In genomic region chr11:117879516-117880480, GRCh38 we compare ENCODE assay signal across 18 cellular contexts. TPM values are rescaled to one million over a fixed set of nuclear protein-coding genes. Genes with fewer than 3 reads are reported as not detected.
DNase-seq lines count a peak whose midpoint lies in the region; ATAC-seq and TF ChIP-seq lines count a peak whose summit lies in the region.
"Had no signal": no experiment of that assay in that cellular context is flagged by ENCODE, and none has a peak within 500 bp of the region (broad histone marks: within the 10 kb centered on the region; RNA-seq: fewer than 3 reads in every experiment).

No MANE protein-coding gene starts in this region.

- TF ChIP-seq CTCF in glutamatergic neuron (IDR thresholded peaks at IDR 0.05; ENCODE audit: partially characterized antibody, unreplicated experiment) (no peak), osteocyte (IDR thresholded peaks at IDR 0.05) (no peak)

- H3K4me1 Mint-ChIP-seq in glutamatergic neuron (ENCODE audit: low read depth, unreplicated experiment): peaks cover 11% of the 10 kb centered on the region
- peaks cover 12% of the 10 kb centered on the region for H3K4me1 Mint-ChIP-seq in osteocyte (ENCODE audit: unreplicated experiment)

- peak overlapping the region; percentile 9 for H3K4me3 Mint-ChIP-seq in glutamatergic neuron (ENCODE audit: unreplicated experiment)
- H3K4me3 Mint-ChIP-seq in osteocyte (ENCODE audit: unreplicated experiment): no peak overlapping the region
- H3K4me3 Mint-ChIP-seq: CD4-positive, alpha-beta T cell; GM23338 had no signal

- peak; percentile 60 for DNase-seq in activated effector memory CD4-positive, alpha-beta T cell treated with anti-CD3 and anti-CD28 coated beads, Interleukin-2, amount 50 U/mL, for 16 hours
- no peak for DNase-seq in activated effector memory CD4-positive, alpha-beta T cell treated with Interleukin-2 at 50 U/mL for 16 hours
- DNase-seq in glutamatergic neuron (no peak), osteocyte (ENCODE audit: extremely low spot score, unreplicated experiment) (peak; percentile 65), dedifferentiated amniotic fluid mesenchymal stem cell (ENCODE audit: extremely low spot score) (no peak)
- DNase-seq: CD4-positive, alpha-beta T cell; GF-D8; NCI-H1092 treated with DMSO at 0.1 percent for 48 hours; NCI-H2081 treated with DMSO at 0.1 percent for 48 hours; NK-92 treated with Interleukin-12 subunit alpha and Interleukin-12 subunit beta, amount 100 ng/mL, for 24 hours had no signal

- ATAC-seq in HG02852 (IDR thresholded peaks at IDR 0.05; ENCODE audit: unreplicated experiment) (no peak), HG03521 (IDR thresholded peaks at IDR 0.05; ENCODE audit: unreplicated experiment) (no peak)
- ATAC-seq: GM23338, HCT116, K562, Right ventricle myocardium inferior had no signal

- peaks cover 9% of the 10 kb centered on the region for H3K36me3 Mint-ChIP-seq in glutamatergic neuron (ENCODE audit: unreplicated experiment)
- H3K36me3 Mint-ChIP-seq in osteocyte (ENCODE audit: unreplicated experiment): no peaks in the 10 kb centered on the region

- H3K27me3 Mint-ChIP-seq in glutamatergic neuron (ENCODE audit: unreplicated experiment) (peaks cover 18% of the 10 kb centered on the region), osteocyte (ENCODE audit: unreplicated experiment) (peaks cover 75% of the 10 kb centered on the region)

- H3K27ac Mint-ChIP-seq in glutamatergic neuron (ENCODE audit: unreplicated experiment) (no peak overlapping the region), osteocyte (ENCODE audit: unreplicated experiment) (no peak overlapping the region)
- H3K27ac Mint-ChIP-seq: CD4-positive, alpha-beta T cell; GM23338 had no signal

- peaks cover 2% of the 10 kb centered on the region for H3K9me3 Mint-ChIP-seq in glutamatergic neuron (ENCODE audit: unreplicated experiment)
- H3K9me3 Mint-ChIP-seq in osteocyte (ENCODE audit: unreplicated experiment): no peaks in the 10 kb centered on the region
- H3K9me3 Mint-ChIP-seq: CD4-positive, alpha-beta T cell; GM23338 had no signal

RNA-seq across cellular contexts. Expression of gene FXYD6, which starts 3.3 kb away (rescaled TPM):
- total RNA-seq in glutamatergic neuron (ENCODE audit: unreplicated experiment) (57.1 TPM), osteocyte (0.99 and 1.7 TPM in 2 replicates)
- total RNA-seq: CD4-positive, alpha-beta T cell; NCI-H460; OCI-LY7 had no signal

RNA-seq across cellular contexts. Expression of gene TMPRSS13, which starts 49.4 kb away (rescaled TPM):
- total RNA-seq in glutamatergic neuron (ENCODE audit: unreplicated experiment) (0.32 TPM), osteocyte (not detected in 2 replicates)
- total RNA-seq: NCI-H460, Right ventricle myocardium inferior had no signal

RNA-seq across cellular contexts. Expression of gene FXYD2, which starts 55.3 kb away (rescaled TPM):
- total RNA-seq in glutamatergic neuron (ENCODE audit: unreplicated experiment): 0.44 TPM
- 0.91 TPM in 1 of 2 replicates, not detected in the other for total RNA-seq in osteocyte
- total RNA-seq: K562, NCI-H460, OCI-LY7 had no signal

Comparison
In these comparisons a context has a peak if more than half of its experiments do, and no peak if none do; other contexts are left out.
1. DNase-seq: peak in activated effector memory CD4-positive, alpha-beta T cell treated with anti-CD3 and anti-CD28 coated beads, Interleukin-2, amount 50 U/mL, for 16 hours (single experiment) and osteocyte (single experiment); none in activated effector memory CD4-positive, alpha-beta T cell treated with Interleukin-2 at 50 U/mL for 16 hours (single experiment), glutamatergic neuron (single experiment) and dedifferentiated amniotic fluid mesenchymal stem cell (single experiment).
2. RNA of gene FXYD6, which starts 3.3 kb away (total RNA-seq): 57.1 TPM in glutamatergic neuron (single experiment); 0.99 to 1.7 TPM in osteocyte; every median in the first group is over 10 times any median in the second.